In genomic region chr2:109129921-109130725, GRCh38 we compare ENCODE assay signal across 8 cellular contexts. TPM values are rescaled to one million over a fixed set of nuclear protein-coding genes. Genes with fewer than 3 reads are reported as not detected.
DNase-seq lines count a peak whose midpoint lies in the region; ATAC-seq and TF ChIP-seq lines count a peak whose summit lies in the region.

No MANE protein-coding gene starts in this region.

- H4K91ac ChIP-seq in IMR-90 (ENCODE audit: insufficient read depth, low read depth, low read length) = peak overlapping the region; percentile 91

- TF ChIP-seq CTCF in AG04450 (IDR thresholded peaks at IDR 0.05; ENCODE audit: low read depth, low read length) = no peak
- TF ChIP-seq CTCF in IMR-90 (conservative IDR thresholded peaks at IDR 0.05; ENCODE audit: low read depth, low read length) = no peak
- no peak for TF ChIP-seq CTCF in coronary artery (IDR thresholded peaks at IDR 0.05)
- no peak for TF ChIP-seq CTCF in mucosa of descending colon (IDR thresholded peaks at IDR 0.05)

- dilution Hi-C loops in IMR-90 (cut with HindIII; ENCODE audit: low sequenced_read_pairs, unreplicated experiment) = no loop called here

- peak overlapping the region; percentile 82 for H3K56ac ChIP-seq in IMR-90 (ENCODE audit: extremely low read depth, insufficient read depth, low read length)

- no peaks in the 10 kb centered on the region; the same call in 1 of the 2 replicates for H3K9me3 ChIP-seq in AG04450 (ENCODE audit: control insufficient read depth, insufficient read depth, low read length)
- H3K9me3 ChIP-seq in IMR-90 (ENCODE audit: control insufficient read depth, insufficient read depth, low read length) = no peaks in the 10 kb centered on the region
- no peaks in the 10 kb centered on the region for H3K9me3 ChIP-seq in muscle layer of duodenum (ENCODE audit: control insufficient read depth in 1 of 2, low read length in 2 of 2)
- no peaks in the 10 kb centered on the region for H3K9me3 ChIP-seq in mucosa of descending colon

- in situ Hi-C loops in IMR-90 (cut with MboI; ENCODE audit: low sequenced_read_pairs) = loop anchor here (5.0 to 25.0 kb wide), 3 partner anchors 85 to 377 kb away; no protein-coding TSS in a partner anchor

- peak overlapping the region; percentile 93 for H3K4ac ChIP-seq in IMR-90 (ENCODE audit: low read depth, low read length)

- POLR2A ChIA-PET in AG04450 (lab: Yijun Ruan, JAX) = interaction anchor here (0.6 to 1.2 kb wide), 3 partner anchors 36 to 384 kb away, joined by 3 to 5 read pairs (median 4); no protein-coding TSS in a partner anchor
- POLR2A ChIA-PET in IMR-90 (lab: Charles Lee; ENCODE audit: unreplicated experiment) = interaction anchor here (0.8 to 0.9 kb wide), 2 partner anchors 42 to 111 kb away, joined by 3 to 4 read pairs; no protein-coding TSS in a partner anchor

- H2BK5ac ChIP-seq in IMR-90 (ENCODE audit: low read depth, low read length, poor library complexity, severe bottlenecking) = peak overlapping the region; percentile 80

- intact Hi-C loops in IMR-90 (cut with micrococcal nuclease) = loop anchor here (2.0 to 5.0 kb wide), 5 partner anchors 43 to 247 kb away; no protein-coding TSS in a partner anchor
- intact Hi-C loops in mucosa of descending colon (cut with DNase I, micrococcal nuclease) = loop anchor here (10.0 kb wide), 2 partner anchors 195 to 385 kb away; no protein-coding TSS in a partner anchor

- peak overlapping the region; percentile 25 for H3K23ac ChIP-seq in IMR-90 (ENCODE audit: low read depth, low read length)

- peak overlapping the region; percentile 41 to 78; a peak in 3 of 4 replicates for H4K8ac ChIP-seq in IMR-90 (ENCODE audit: low read depth in 2 of 2, low read length in 2 of 2)

- DNase-seq in AG04450 (ENCODE audit: low read depth, low spot score) (no peak), IMR-90 (peak; percentile 56), coronary artery (ENCODE audit: low spot score) (peak; percentile 80), mucosa of descending colon (no peak), NCI-H510A (lab: John Stamatoyannopoulos, UW) (no peak)

- peak overlapping the region; percentile 47 for H3K27ac ChIP-seq in AG04450 (ENCODE audit: low read depth, low read length)
- H3K27ac ChIP-seq in IMR-90 (ENCODE audit: insufficient read depth, low read length) = peak overlapping the region; percentile 87
- H3K27ac ChIP-seq in coronary artery = peak overlapping the region; percentile 87 to 95
- no peak overlapping the region for H3K27ac ChIP-seq in muscle layer of duodenum (ENCODE audit: low read length)

- peak overlapping the region; percentile 86; the same call in 1 of the 2 replicates for H2BK20ac ChIP-seq in IMR-90 (ENCODE audit: low read depth, low read length)

- H3K14ac ChIP-seq in IMR-90 (replicated peaks; ENCODE audit: low read depth, low read length) = peak overlapping the region; percentile 74

- H3K18ac ChIP-seq in IMR-90 (ENCODE audit: low read depth, low read length) = peak overlapping the region; percentile 80

- H4K5ac ChIP-seq in IMR-90 (ENCODE audit: low read depth, low read length) = peak overlapping the region; percentile 10

- H3K4me3 ChIP-seq in AG04450 (ENCODE audit: low read depth, low read length) (peak overlapping the region; percentile 93), IMR-90 (ENCODE audit: insufficient read depth, low read depth, low read length) (peak overlapping the region; percentile 58), coronary artery (peak overlapping the region; percentile 96), muscle layer of duodenum (ENCODE audit: low read depth in 1 of 2, low read length in 2 of 2) (peak overlapping the region; percentile 62 to 89), mucosa of descending colon (no peak overlapping the region)

- H4K20me1 ChIP-seq in IMR-90 (ENCODE audit: insufficient read depth, low read length) = peaks cover 62% of the 10 kb centered on the region

- ATAC-seq in IMR-90 (ENCODE audit: low read depth) = peak; percentile 2; the same call in 1 of the 2 replicates
- no peak for ATAC-seq in HG02970 (IDR thresholded peaks at IDR 0.05; ENCODE audit: low FRiP score, unreplicated experiment)
- ATAC-seq in mucosa of descending colon = no peak
- no peak for ATAC-seq in GM18907 (IDR thresholded peaks at IDR 0.05; ENCODE audit: unreplicated experiment)

- no peaks in the 10 kb centered on the region for H3K27me3 ChIP-seq in AG04450 (ENCODE audit: control insufficient read depth, insufficient read depth, low read length)
- H3K27me3 ChIP-seq in IMR-90 (ENCODE audit: control insufficient read depth, insufficient read depth, low read length) = no peaks in the 10 kb centered on the region
- peaks cover 3% of the 10 kb centered on the region for H3K27me3 ChIP-seq in muscle layer of duodenum (ENCODE audit: low read depth, low read length)

- peak overlapping the region; percentile 91 for H2AK5ac ChIP-seq in IMR-90 (ENCODE audit: low read depth, low read length)

- peak; percentile 20; the same call in 1 of the 2 replicates for TF ChIP-seq RAD21 in IMR-90 (IDR thresholded peaks at IDR 0.05; ENCODE audit: low read length)

- H3K4me1 ChIP-seq in IMR-90 (ENCODE audit: control insufficient read depth, insufficient read depth, low read length) (peaks cover 17% of the 10 kb centered on the region), muscle layer of duodenum (ENCODE audit: control insufficient read depth in 1 of 2, insufficient read depth in 2 of 2, low read length in 2 of 2) (peaks cover 3 to 9% of the 10 kb centered on the region in 2 donors), mucosa of descending colon (ENCODE audit: low read depth) (peaks cover 15% of the 10 kb centered on the region)

- peak overlapping the region; percentile 92 for H3K9ac ChIP-seq in IMR-90 (ENCODE audit: low read depth, low read length)

- no peaks in the 10 kb centered on the region for H3K36me3 ChIP-seq in IMR-90 (ENCODE audit: control insufficient read depth, insufficient read depth, low read length)
- no peaks in the 10 kb centered on the region for H3K36me3 ChIP-seq in muscle layer of duodenum (ENCODE audit: control insufficient read depth in 1 of 2, insufficient read depth in 2 of 2, low read length in 2 of 2)
- no peaks in the 10 kb centered on the region for H3K36me3 ChIP-seq in mucosa of descending colon (ENCODE audit: low read depth)

- peak overlapping the region; percentile 86 for H3K4me2 ChIP-seq in IMR-90 (ENCODE audit: low read depth, low read length)

- no peak; the same call in none of the 2 replicates for TF ChIP-seq POLR2A in IMR-90 (IDR thresholded peaks at IDR 0.05; ENCODE audit: low read depth, low read length)

- H2BK120ac ChIP-seq in IMR-90 (ENCODE audit: low read depth, low read length) = peak overlapping the region; percentile 78

- peak overlapping the region; percentile 90 for H2AFZ ChIP-seq in IMR-90 (replicated peaks; ENCODE audit: low read length, poor library complexity)

- CTCF ChIA-PET in AG04450 (lab: Charles Lee) (interaction anchor here (1.0 to 4.7 kb wide), 2 partner anchors 297 to 380 kb away, joined by 4 to 18 read pairs; no protein-coding TSS in a partner anchor), IMR-90 (lab: Yijun Ruan, JAX) (no interaction called here)

- peaks cover 22% of the 10 kb centered on the region for H3K9me1 ChIP-seq in IMR-90 (ENCODE audit: insufficient read depth, low read length)

- WGBS in IMR-90 (ENCODE audit: extremely low coverage in 2 of 2, insufficient read length in 1 of 2), 2 experiments = 0% methylated on average over 6 of the region's 56 CpGs; no CpG with 5 or more reads in 1 of the 2 experiments

- peaks cover 7 to 64% of the 10 kb centered on the region in 2 experiments; a peak in 3 of 4 replicates for H3K79me1 ChIP-seq in IMR-90 (ENCODE audit: low read depth in 1 of 2, low read length in 2 of 2)

- H2BK15ac ChIP-seq in IMR-90 (ENCODE audit: low read depth, low read length) = peak overlapping the region; percentile 91; the same call in 2 of the 3 replicates

- H2AK9ac ChIP-seq in IMR-90 (replicated peaks; ENCODE audit: low read depth, low read length, poor library complexity) = peak overlapping the region; percentile 86

- BruUV-seq in IMR-90 (replicated peaks; lab: Mats Ljungman, UMichigan) = no TSS peak

TF ChIP-seq in IMR-90, 13 proteins besides CTCF, POLR2A, EP300 and RAD21:
- peak; percentile 85 for TF ChIP-seq MXI1 (IDR thresholded peaks at IDR 0.05; ENCODE audit: borderline replicate concordance, low read depth, low read length)
- peak; percentile 52; the same call in 1 of the 2 replicates for TF ChIP-seq BHLHE40 (IDR thresholded peaks at IDR 0.05; ENCODE audit: low read depth, low read length)
- peak; percentile 34; the same call in 1 of the 2 replicates for TF ChIP-seq USF2 (IDR thresholded peaks at IDR 0.05; ENCODE audit: low read depth, low read length)
- TF ChIP-seq RCOR1 (IDR thresholded peaks at IDR 0.05; ENCODE audit: insufficient replicate concordance, low read length) = no peak
- 0 out of 2 replicates have a peak, but pooled peaks have one; percentile 16 for TF ChIP-seq CHD1 (IDR thresholded peaks at IDR 0.05; ENCODE audit: low read depth, low read length)
- no peak for TF ChIP-seq RFX5 (IDR thresholded peaks at IDR 0.05; ENCODE audit: low read depth, low read length)
- peak; percentile 39; the same call in 1 of the 2 replicates for TF ChIP-seq MAZ (IDR thresholded peaks at IDR 0.05; ENCODE audit: borderline replicate concordance, low read depth, low read length)
TF ChIP-seq in IMR-90: peak in this region for 5.

RNA-seq across cellular contexts. Expression of gene SH3RF3, which starts 1.1 kb away (rescaled TPM):
- polyA plus RNA-seq in AG04450 (2011; rRNA removed) (5.7 and 7.0 TPM in 2 replicates), IMR-90 (2012; rRNA removed) (5.3 and 5.7 TPM in 2 replicates)
- 10.5 and 13.1 TPM in 2 replicates for polyA minus RNA-seq in AG04450 (2011; rRNA and poly(A)+ RNA removed)
- total RNA-seq in IMR-90 (2012; rRNA removed) (3.4 and 3.9 TPM in 2 replicates), mucosa of descending colon (1 to 10 TPM; 1.9 to 3.7 (median 3.0) TPM)
- 2.9 and 5.9 TPM in 2 replicates for polyA plus RNA-seq in IMR-90 (2012; cell fraction: cytosol; rRNA removed)
- 10.7 and 11.0 TPM in 2 replicates for polyA plus RNA-seq in IMR-90 (2012; cell fraction: nucleus; rRNA removed; ENCODE audit: low replicate concordance)

Comparison
In these comparisons a context has a peak if more than half of its experiments do, and no peak if none do; other contexts are left out.
1. DNase-seq: peak in IMR-90 (single experiment) and coronary artery (single experiment); none in AG04450 (single experiment), mucosa of descending colon (0 of 3) and NCI-H510A (single experiment).